In the genomic region with DNA sequence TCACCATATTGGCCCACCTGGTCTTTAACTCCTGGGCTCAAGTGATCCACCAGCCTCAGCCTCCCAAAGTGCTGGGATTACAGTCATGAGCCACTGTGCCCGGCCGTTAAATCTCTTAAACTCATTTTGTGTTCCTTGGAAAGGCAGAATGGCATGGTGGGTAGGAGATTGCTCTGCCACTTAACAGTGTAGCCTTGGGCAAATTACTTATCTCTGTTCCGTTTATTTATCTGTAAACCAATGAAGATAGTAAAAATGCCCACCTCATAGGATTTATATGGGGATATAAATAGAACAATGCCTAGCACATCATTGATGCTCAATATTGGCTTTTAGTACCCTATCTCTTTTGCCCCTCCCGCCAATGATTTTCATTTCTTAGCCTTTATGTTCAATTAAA, we compare ENCODE assay signal across 11 cellular contexts.
DNase-seq lines count a peak whose midpoint lies in the region; ATAC-seq and TF ChIP-seq lines count a peak whose summit lies in the region.
"Had no signal": no experiment of that assay in that cellular context is flagged by ENCODE, and none has a peak within 500 bp of the region (broad histone marks: within the 10 kb centered on the region; RNA-seq: fewer than 3 reads in every experiment).

No MANE protein-coding gene starts in this region.

- H2AFZ ChIP-seq in OCI-LY1 (ENCODE audit: low read length) = no peak overlapping the region

- H3K9me3 Mint-ChIP-seq in stimulated activated memory B cell treated with anti-CD40 and anti-IgM and Interleukin-4, amounts not matched to agents 10 μg/mL and 1 μg/mL and 100 μg/mL, for 72 hours = peaks cover 2% of the 10 kb centered on the region
- H3K9me3 Mint-ChIP-seq: CD8-positive, alpha-beta memory T cell had no signal

- H3K27ac ChIP-seq in HEK293 (ENCODE audit: extremely low read depth, low read depth, low read length) (no peak overlapping the region), OCI-LY1 (ENCODE audit: low read depth, low read length, poor library complexity, severe bottlenecking) (peak overlapping the region; percentile 98), VCaP (peak overlapping the region; percentile 92)
- H3K27ac ChIP-seq: HL-60 had no signal

- TF ChIP-seq CTCF in HEK293 (tag by site-specific recombination; IDR thresholded peaks at IDR 0.05) (no peak), OCI-LY1 (IDR thresholded peaks at IDR 0.05; ENCODE audit: low read length) (no peak), VCaP (conservative IDR thresholded peaks at IDR 0.05) (no peak)

- H3K4me1 Mint-ChIP-seq in stimulated activated memory B cell treated with anti-CD40 and anti-IgM and Interleukin-4, amounts not matched to agents 10 μg/mL and 1 μg/mL and 100 μg/mL, for 72 hours = peaks cover 20% of the 10 kb centered on the region

- H3K4me3 Mint-ChIP-seq in stimulated activated memory B cell treated with anti-CD40 and anti-IgM and Interleukin-4, amounts not matched to agents 10 μg/mL and 1 μg/mL and 100 μg/mL, for 72 hours = no peak overlapping the region
- H3K4me3 Mint-ChIP-seq: CD8-positive, alpha-beta memory T cell had no signal

- peak overlapping the region; percentile 85 for H3K27ac Mint-ChIP-seq in stimulated activated memory B cell treated with anti-CD40 and anti-IgM and Interleukin-4, amounts not matched to agents 10 μg/mL and 1 μg/mL and 100 μg/mL, for 72 hours
- H3K27ac Mint-ChIP-seq: CD8-positive, alpha-beta memory T cell had no signal

- no peaks in the 10 kb centered on the region for H3K79me2 ChIP-seq in OCI-LY1 (ENCODE audit: insufficient read depth, low read length)

- H3K36me3 ChIP-seq in HEK293 (ENCODE audit: control insufficient read depth in 2 of 2, insufficient read depth in 1 of 2, low read length in 2 of 2) (no peaks in the 10 kb centered on the region), OCI-LY1 (ENCODE audit: insufficient read depth, low read length) (no peaks in the 10 kb centered on the region)

- POLR2A ChIA-PET in HEK293 (lab: Yijun Ruan, JAX) = no interaction called here

- no peaks in the 10 kb centered on the region for H4K20me1 ChIP-seq in OCI-LY1 (ENCODE audit: insufficient read depth, low read length)

- H3K4me1 ChIP-seq in HEK293 (ENCODE audit: control insufficient read depth, insufficient read depth, low read length) (0 out of 2 replicates have a peak, but pooled peaks cover 2% of the 10 kb centered on the region), OCI-LY1 (ENCODE audit: insufficient read depth, low read length, severe bottlenecking) (peaks cover 32% of the 10 kb centered on the region)

- no peaks in the 10 kb centered on the region for H3K9me2 ChIP-seq in OCI-LY1 (ENCODE audit: low read depth, low read length)

- DNase-seq in Ammon's horn (ENCODE audit: low spot score) (no peak), hippocampal formation (lab: John Stamatoyannopoulos, UW) (no peak)
- DNase-seq: CD8-positive, alpha-beta memory T cell; HCEC 1CT had no signal

- peaks cover 4% of the 10 kb centered on the region for H3F3A ChIP-seq in OCI-LY1 (ENCODE audit: insufficient read depth, low read length)

- no peak overlapping the region for H3K4me2 ChIP-seq in OCI-LY1 (ENCODE audit: low read length)

- no peak overlapping the region for H3K9ac ChIP-seq in OCI-LY1 (ENCODE audit: low read length)

- H3K27me3 Mint-ChIP-seq in stimulated activated memory B cell treated with anti-CD40 and anti-IgM and Interleukin-4, amounts not matched to agents 10 μg/mL and 1 μg/mL and 100 μg/mL, for 72 hours = no peaks in the 10 kb centered on the region

- H3K4me3 ChIP-seq in HEK293 (ENCODE audit: low read depth, low read length) = no peak overlapping the region
- no peak overlapping the region for H3K4me3 ChIP-seq in OCI-LY1 (ENCODE audit: low read depth, low read length, poor library complexity, severe bottlenecking)

- no peaks in the 10 kb centered on the region for H3K9me3 ChIP-seq in HEK293 (ENCODE audit: control insufficient read depth, insufficient read depth, low read depth, low read length)
- H3K9me3 ChIP-seq in OCI-LY1 (ENCODE audit: low read length) = no peaks in the 10 kb centered on the region

- no peak for ATAC-seq in stimulated activated memory B cell treated with anti-CD40 and anti-IgM and Interleukin-4, amounts not matched to agents 10 μg/mL and 1 μg/mL and 100 μg/mL, for 72 hours
- ATAC-seq in GM19035 (IDR thresholded peaks at IDR 0.05; ENCODE audit: unreplicated experiment) = no peak

- no peaks in the 10 kb centered on the region for H3K36me3 Mint-ChIP-seq in stimulated activated memory B cell treated with anti-CD40 and anti-IgM and Interleukin-4, amounts not matched to agents 10 μg/mL and 1 μg/mL and 100 μg/mL, for 72 hours
- H3K36me3 Mint-ChIP-seq: CD14-positive monocyte; CD8-positive, alpha-beta memory T cell had no signal

- no peaks in the 10 kb centered on the region for H3K27me3 ChIP-seq in OCI-LY1 (ENCODE audit: insufficient read depth, low read length)

- CTCF ChIA-PET in HEK293 (lab: Yijun Ruan, JAX) = no interaction called here

TF ChIP-seq in HEK293, 187 proteins besides CTCF, POLR2A, EP300 and RAD21:
- TF ChIP-seq FEZF1 (tag by site-specific recombination; IDR thresholded peaks at IDR 0.05) = peak; percentile 90
- TF ChIP-seq, protein P1, sequence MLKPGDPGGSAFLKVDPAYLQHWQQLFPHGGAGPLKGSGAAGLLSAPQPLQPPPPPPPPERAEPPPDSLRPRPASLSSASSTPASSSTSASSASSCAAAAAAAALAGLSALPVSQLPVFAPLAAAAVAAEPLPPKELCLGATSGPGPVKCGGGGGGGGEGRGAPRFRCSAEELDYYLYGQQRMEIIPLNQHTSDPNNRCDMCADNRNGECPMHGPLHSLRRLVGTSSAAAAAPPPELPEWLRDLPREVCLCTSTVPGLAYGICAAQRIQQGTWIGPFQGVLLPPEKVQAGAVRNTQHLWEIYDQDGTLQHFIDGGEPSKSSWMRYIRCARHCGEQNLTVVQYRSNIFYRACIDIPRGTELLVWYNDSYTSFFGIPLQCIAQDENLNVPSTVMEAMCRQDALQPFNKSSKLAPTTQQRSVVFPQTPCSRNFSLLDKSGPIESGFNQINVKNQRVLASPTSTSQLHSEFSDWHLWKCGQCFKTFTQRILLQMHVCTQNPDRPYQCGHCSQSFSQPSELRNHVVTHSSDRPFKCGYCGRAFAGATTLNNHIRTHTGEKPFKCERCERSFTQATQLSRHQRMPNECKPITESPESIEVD (tag by site-specific recombination; IDR thresholded peaks at IDR 0.05) = 0 out of 2 replicates have a peak, but pooled peaks have one; percentile 17
- no peak for TF ChIP-seq ZNF248 (tag by site-specific recombination; IDR thresholded peaks at IDR 0.05)
- no peak for TF ChIP-seq BCL11B (tag by site-specific recombination; IDR thresholded peaks at IDR 0.05; ENCODE audit: low read depth)
- TF ChIP-seq, protein P2, sequence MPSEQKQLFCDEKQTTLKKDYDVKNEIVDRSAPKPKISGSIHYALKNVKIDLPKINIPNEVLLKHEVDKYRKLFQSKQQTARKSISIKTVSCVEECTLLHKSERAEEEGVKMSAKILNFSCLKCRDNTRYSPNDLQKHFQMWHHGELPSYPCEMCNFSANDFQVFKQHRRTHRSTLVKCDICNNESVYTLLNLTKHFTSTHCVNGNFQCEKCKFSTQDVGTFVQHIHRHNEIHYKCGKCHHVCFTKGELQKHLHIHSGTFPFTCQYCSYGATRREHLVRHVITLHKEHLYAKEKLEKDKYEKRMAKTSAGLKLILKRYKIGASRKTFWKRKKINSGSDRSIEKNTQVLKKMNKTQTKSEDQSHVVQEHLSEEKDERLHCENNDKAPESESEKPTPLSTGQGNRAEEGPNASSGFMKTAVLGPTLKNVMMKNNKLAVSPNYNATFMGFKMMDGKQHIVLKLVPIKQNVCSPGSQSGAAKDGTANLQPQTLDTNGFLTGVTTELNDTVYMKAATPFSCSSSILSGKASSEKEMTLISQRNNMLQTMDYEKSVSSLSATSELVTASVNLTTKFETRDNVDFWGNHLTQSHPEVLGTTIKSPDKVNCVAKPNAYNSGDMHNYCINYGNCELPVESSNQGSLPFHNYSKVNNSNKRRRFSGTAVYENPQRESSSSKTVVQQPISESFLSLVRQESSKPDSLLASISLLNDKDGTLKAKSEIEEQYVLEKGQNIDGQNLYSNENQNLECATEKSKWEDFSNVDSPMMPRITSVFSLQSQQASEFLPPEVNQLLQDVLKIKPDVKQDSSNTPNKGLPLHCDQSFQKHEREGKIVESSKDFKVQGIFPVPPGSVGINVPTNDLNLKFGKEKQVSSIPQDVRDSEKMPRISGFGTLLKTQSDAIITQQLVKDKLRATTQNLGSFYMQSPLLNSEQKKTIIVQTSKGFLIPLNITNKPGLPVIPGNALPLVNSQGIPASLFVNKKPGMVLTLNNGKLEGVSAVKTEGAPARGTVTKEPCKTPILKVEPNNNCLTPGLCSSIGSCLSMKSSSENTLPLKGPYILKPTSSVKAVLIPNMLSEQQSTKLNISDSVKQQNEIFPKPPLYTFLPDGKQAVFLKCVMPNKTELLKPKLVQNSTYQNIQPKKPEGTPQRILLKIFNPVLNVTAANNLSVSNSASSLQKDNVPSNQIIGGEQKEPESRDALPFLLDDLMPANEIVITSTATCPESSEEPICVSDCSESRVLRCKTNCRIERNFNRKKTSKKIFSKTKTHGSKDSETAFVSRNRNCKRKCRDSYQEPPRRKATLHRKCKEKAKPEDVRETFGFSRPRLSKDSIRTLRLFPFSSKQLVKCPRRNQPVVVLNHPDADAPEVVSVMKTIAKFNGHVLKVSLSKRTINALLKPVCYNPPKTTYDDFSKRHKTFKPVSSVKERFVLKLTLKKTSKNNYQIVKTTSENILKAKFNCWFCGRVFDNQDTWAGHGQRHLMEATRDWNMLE (tag by site-specific recombination; conservative IDR thresholded peaks at IDR 0.05; ENCODE audit: low read depth) = no peak
- TF ChIP-seq ZNF138 (tag by site-specific recombination; IDR thresholded peaks at IDR 0.05; ENCODE audit: borderline replicate concordance) = no peak
- TF ChIP-seq TCF7L2 (IDR thresholded peaks at IDR 0.05; ENCODE audit: borderline replicate concordance, low read depth, low read length) = no peak
- TF ChIP-seq ZNF366 (tag by site-specific recombination; conservative IDR thresholded peaks at IDR 0.05) = no peak
- TF ChIP-seq ZNF843 (tag by site-specific recombination; IDR thresholded peaks at IDR 0.05) = peak; percentile 32; the same call in 1 of the 2 replicates
- no peak for TF ChIP-seq ZNF837 (tag by site-specific recombination; IDR thresholded peaks at IDR 0.05)
- TF ChIP-seq, protein P3, sequence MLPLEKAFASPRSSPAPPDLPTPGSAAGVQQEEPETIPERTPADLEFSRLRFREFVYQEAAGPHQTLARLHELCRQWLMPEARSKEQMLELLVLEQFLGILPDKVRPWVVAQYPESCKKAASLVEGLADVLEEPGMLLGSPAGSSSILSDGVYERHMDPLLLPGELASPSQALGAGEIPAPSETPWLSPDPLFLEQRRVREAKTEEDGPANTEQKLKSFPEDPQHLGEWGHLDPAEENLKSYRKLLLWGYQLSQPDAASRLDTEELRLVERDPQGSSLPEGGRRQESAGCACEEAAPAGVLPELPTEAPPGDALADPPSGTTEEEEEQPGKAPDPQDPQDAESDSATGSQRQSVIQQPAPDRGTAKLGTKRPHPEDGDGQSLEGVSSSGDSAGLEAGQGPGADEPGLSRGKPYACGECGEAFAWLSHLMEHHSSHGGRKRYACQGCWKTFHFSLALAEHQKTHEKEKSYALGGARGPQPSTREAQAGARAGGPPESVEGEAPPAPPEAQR (tag by site-specific recombination; IDR thresholded peaks at IDR 0.05) = no peak
